ENCODE assay signal across 20 cellular contexts in genomic region chr2:164369416-164369815, GRCh38.
"Had no signal": no experiment of that assay in that cellular context is flagged by ENCODE, and none has a peak within 500 bp of the region (broad histone marks: within the 10 kb centered on the region; RNA-seq: fewer than 3 reads in every experiment).

No MANE protein-coding gene starts in this region.

- H3K9me3 ChIP-seq: right atrium auricular region, suprapubic skin had no signal

- H3K4me3 Mint-ChIP-seq: activated B cell treated with CpG ODN at 0.5 μM for 24 hours; activated CD4-positive, alpha-beta memory T cell treated with anti-CD3 and anti-CD28 coated beads for 36 hours; activated naive CD8-positive, alpha-beta T cell; brain; mesothelial cell of epicardium; stimulated activated naive CD8-positive, alpha-beta T cell treated with anti-CD3 and anti-CD28 coated beads, Interleukin-15, Interleukin-2, amounts not matched to agents 100 ng/mL and 50 ng/mL, for 24 hours; T-cell had no signal

- H3K36me3 ChIP-seq: right atrium auricular region, suprapubic skin, upper lobe of left lung had no signal

- DNase-seq: activated B cell treated with CpG ODN at 0.5 μM for 24 hours; activated CD4-positive, alpha-beta memory T cell treated with anti-CD3 and anti-CD28 coated beads for 36 hours; activated CD4-positive, alpha-beta T cell treated with anti-CD3 and anti-CD28 coated beads for 4 hours; activated T-cell treated with anti-CD3 and anti-CD28 coated beads for 4 hours; amniotic stem cell; central memory CD4-positive, alpha-beta T cell; erythroblast; foreskin melanocyte; occipital lobe; T-cell; upper lobe of left lung had no signal

- H3K27me3 Mint-ChIP-seq: activated B cell treated with CpG ODN at 0.5 μM for 24 hours; activated CD4-positive, alpha-beta memory T cell treated with anti-CD3 and anti-CD28 coated beads for 36 hours; activated naive CD8-positive, alpha-beta T cell; brain; stimulated activated naive CD8-positive, alpha-beta T cell treated with anti-CD3 and anti-CD28 coated beads, Interleukin-15, Interleukin-2, amounts not matched to agents 100 ng/mL and 50 ng/mL, for 24 hours; T-cell had no signal

- H3K27ac Mint-ChIP-seq: activated B cell treated with CpG ODN at 0.5 μM for 24 hours; activated CD4-positive, alpha-beta memory T cell treated with anti-CD3 and anti-CD28 coated beads for 36 hours; activated naive CD8-positive, alpha-beta T cell; brain; mesothelial cell of epicardium; stimulated activated naive CD8-positive, alpha-beta T cell treated with anti-CD3 and anti-CD28 coated beads, Interleukin-15, Interleukin-2, amounts not matched to agents 100 ng/mL and 50 ng/mL, for 24 hours; T-cell had no signal

- H3K27me3 ChIP-seq: right atrium auricular region, suprapubic skin, upper lobe of left lung had no signal

- H3K4me1 Mint-ChIP-seq: activated B cell treated with CpG ODN at 0.5 μM for 24 hours, brain, T-cell had no signal

- H3K4me3 ChIP-seq: coronary artery, lung, right atrium auricular region, suprapubic skin, upper lobe of left lung had no signal

- H3K36me3 Mint-ChIP-seq: activated CD4-positive, alpha-beta memory T cell treated with anti-CD3 and anti-CD28 coated beads for 36 hours; activated naive CD8-positive, alpha-beta T cell; mesothelial cell of epicardium; T-cell had no signal

- H3K27ac ChIP-seq: coronary artery, right atrium auricular region, suprapubic skin, upper lobe of left lung had no signal

- ATAC-seq: left lobe of liver, T-cell had no signal

- H3K4me1 ChIP-seq: suprapubic skin, upper lobe of left lung had no signal
